ENCODE assay signal across 8 cellular contexts in genomic region chr12:6723607-6724408, GRCh38. TPM values are rescaled to one million over a fixed set of nuclear protein-coding genes. Genes with fewer than 3 reads are reported as not detected.
DNase-seq lines count a peak whose midpoint lies in the region; ATAC-seq and TF ChIP-seq lines count a peak whose summit lies in the region.

COPS7A (plus strand) TSS chr12:6724046; CDS start chr12:6724657, 611 bp downstream.

- H3K4me2 ChIP-seq in PC-3 (ENCODE audit: low read length) = peak within 1 kb of the TSS; percentile 98

- no peaks in the 10 kb centered on the region for H3F3A ChIP-seq in PC-3 (ENCODE audit: low read length, unreplicated experiment)

- H3K27ac ChIP-seq in PC-3 (ENCODE audit: low read length) = peak within 1 kb of the TSS; percentile 64

- no TSS peak for BruUV-seq in PC-3 (replicated peaks; lab: Mats Ljungman, UMichigan)

- TF ChIP-seq RAD21 in Ishikawa (IDR thresholded peaks at IDR 0.05; ENCODE audit: low read depth) = no peak; the same call in 1 of the 2 replicates

- H3K79me2 ChIP-seq in PC-3 (ENCODE audit: low read length) = peaks cover 13% of the 10 kb centered on the region

- peak within 1 kb of the TSS; percentile 88 for H3K9ac ChIP-seq in PC-3 (ENCODE audit: low read length)

- peak; percentile 38; the same call in 1 of the 2 replicates for TF ChIP-seq EP300 in Ishikawa (IDR thresholded peaks at IDR 0.05; ENCODE audit: borderline replicate concordance)

- ATAC-seq in GM21576 (IDR thresholded peaks at IDR 0.05; ENCODE audit: unreplicated experiment) (peak; percentile 85), PC-3 (peak; percentile 96)

- intact Hi-C loops in PC-3 (cut with micrococcal nuclease) = loop anchor here (1.0 kb wide), 1 partner anchor 35 kb away; the partner anchor contains the start of gene ZNF384

- CTCF ChIA-PET in PC-3 (lab: Charles Lee) = interaction anchor here (0.6 kb wide), 1 partner anchor 111 kb away, joined by 4 read pairs; no protein-coding TSS in a partner anchor

- H2AFZ ChIP-seq in PC-3 (ENCODE audit: low read length) = peak within 1 kb of the TSS; percentile 98

- H3K4me1 ChIP-seq in PC-3 (ENCODE audit: insufficient read depth, low read length) = peaks cover 17% of the 10 kb centered on the region
- peaks cover 15% of the 10 kb centered on the region for H3K4me1 ChIP-seq in mononuclear cell (ENCODE audit: insufficient read depth, low read length)

- POLR2A ChIA-PET in PC-3 (lab: Charles Lee; ENCODE audit: unreplicated experiment) = interaction anchor here (0.5 to 1.1 kb wide), 3 partner anchors 25 to 253 kb away, joined by 4 to 13 read pairs (median 4); partner anchors contain the start of gene ZNF384

- H3K9me3 ChIP-seq in PC-3 (ENCODE audit: low read length) (no peaks in the 10 kb centered on the region), mononuclear cell (ENCODE audit: low read depth, low read length) (no peaks in the 10 kb centered on the region)

- H3K4me3 ChIP-seq in PC-3 (ENCODE audit: low read length) (peak within 1 kb of the TSS; percentile 85), epithelial cell of esophagus (ENCODE audit: low read length) (peak within 1 kb of the TSS; percentile 71), mononuclear cell (ENCODE audit: low read length) (peak within 1 kb of the TSS; percentile 63)

- DNase-seq in DMS114 treated with DMSO at 0.1 percent for 48 hours (lab: John Stamatoyannopoulos, UW; ENCODE audit: unreplicated experiment) = peak; percentile 99
- DNase-seq in PC-3 = peak; percentile 96
- peak; percentile 94 for DNase-seq in activated T-cell treated with anti-CD3 and anti-CD28 coated beads for 48 hours (ENCODE audit: low read depth)
- DNase-seq in epithelial cell of esophagus (ENCODE audit: low read depth) = peak; percentile 99
- peak; percentile 87 to 91 for DNase-seq in stimulated activated CD8-positive, alpha-beta memory T cell treated with anti-CD3 and anti-CD28 coated beads, Interleukin-4, amount 100 ng/mL, for 1 hour (ENCODE audit: low read depth in 2 of 2, low spot score in 1 of 2)

- H3K9me2 ChIP-seq in PC-3 (replicated peaks; ENCODE audit: low read length) = no peaks in the 10 kb centered on the region

- H3K36me3 ChIP-seq in PC-3 (ENCODE audit: low read depth, low read length) = peaks cover 4% of the 10 kb centered on the region; the same call in 1 of the 2 replicates

- TF ChIP-seq CTCF in PC-3 (conservative IDR thresholded peaks at IDR 0.05; ENCODE audit: low read depth, low read length) (no peak), epithelial cell of esophagus (IDR thresholded peaks at IDR 0.05; ENCODE audit: insufficient read depth, low read depth, low read length, missing control alignments) (no peak)

- H4K20me1 ChIP-seq in PC-3 (ENCODE audit: low read length) = no peaks in the 10 kb centered on the region

- H3K27me3 ChIP-seq in PC-3 (ENCODE audit: low read length) (no peaks in the 10 kb centered on the region), mononuclear cell (ENCODE audit: insufficient read depth, low read length) (no peaks in the 10 kb centered on the region)

TF ChIP-seq in Ishikawa, 13 proteins besides CTCF, POLR2A, EP300 and RAD21:
- TF ChIP-seq TCF12 (IDR thresholded peaks at IDR 0.05; ENCODE audit: low read depth) = peak; percentile 87
- TF ChIP-seq ZBTB7A (IDR thresholded peaks at IDR 0.05; ENCODE audit: low read depth) = peak; percentile 18; the same call in 1 of the 2 replicates
- TF ChIP-seq YY1 (IDR thresholded peaks at IDR 0.05; ENCODE audit: low read depth) = peak; percentile 82
- no peak for TF ChIP-seq REST (IDR thresholded peaks at IDR 0.05; ENCODE audit: low read depth)
- TF ChIP-seq CEBPB (IDR thresholded peaks at IDR 0.05) = no peak
- TF ChIP-seq EGR1 (IDR thresholded peaks at IDR 0.05) = peak; percentile 66
- peak; percentile 89 for TF ChIP-seq CREB1 (IDR thresholded peaks at IDR 0.05; ENCODE audit: low read depth)
- TF ChIP-seq, protein P1, sequence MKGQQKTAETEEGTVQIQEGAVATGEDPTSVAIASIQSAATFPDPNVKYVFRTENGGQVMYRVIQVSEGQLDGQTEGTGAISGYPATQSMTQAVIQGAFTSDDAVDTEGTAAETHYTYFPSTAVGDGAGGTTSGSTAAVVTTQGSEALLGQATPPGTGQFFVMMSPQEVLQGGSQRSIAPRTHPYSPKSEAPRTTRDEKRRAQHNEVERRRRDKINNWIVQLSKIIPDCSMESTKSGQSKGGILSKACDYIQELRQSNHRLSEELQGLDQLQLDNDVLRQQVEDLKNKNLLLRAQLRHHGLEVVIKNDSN (IDR thresholded peaks at IDR 0.05) = peak; percentile 99
- no peak for TF ChIP-seq NFIC (IDR thresholded peaks at IDR 0.05)
- TF ChIP-seq TEAD4 (IDR thresholded peaks at IDR 0.05) = peak; percentile 56; the same call in 1 of the 2 replicates
- TF ChIP-seq FOXM1 (IDR thresholded peaks at IDR 0.05; ENCODE audit: borderline replicate concordance, low read depth) = peak; percentile 79
- TF ChIP-seq MAX (IDR thresholded peaks at IDR 0.05) = peak; percentile 100
- peak; percentile 87 for TF ChIP-seq TAF1 (IDR thresholded peaks at IDR 0.05; ENCODE audit: low read depth)
TF ChIP-seq in Ishikawa: peak in this region for 10.

RNA-seq across cellular contexts. Expression of gene COPS7A, which starts in this region (rescaled TPM):
- total RNA-seq in PC-3 (2014; rRNA removed) (82.3 and 86.9 TPM in 2 replicates), mononuclear cell (9.3 TPM)

Comparison
In these comparisons a context has a peak if more than half of its experiments do, and no peak if none do; other contexts are left out.
1. Peak in every context shown above with its lines: DNase-seq, ATAC-seq, H3K4me3 ChIP-seq and H3K27ac ChIP-seq.